ENCODE assay signal across 1 cellular context in genomic region chr18:10798727-10799435, GRCh38.
TF ChIP-seq lines count a peak whose summit lies in the region.

No MANE protein-coding gene starts in this region.

TF ChIP-seq in WTC11, 78 proteins besides CTCF, POLR2A, EP300 and RAD21 (continued from another document):
- TF ChIP-seq ATF6 (CRISPR knock-in tag; IDR thresholded peaks at IDR 0.05) (no peak), TCF7 (CRISPR knock-in tag; IDR thresholded peaks at IDR 0.05; ENCODE audit: low read depth) (no peak), PREB (CRISPR knock-in tag; IDR thresholded peaks at IDR 0.05; ENCODE audit: borderline replicate concordance) (no peak), USF2 (CRISPR knock-in tag; IDR thresholded peaks at IDR 0.05) (no peak)
